21 cellular contexts compared by ENCODE assay signal in genomic region chr19:29547361-29547960, GRCh38. TPM values are rescaled to one million over a fixed set of nuclear protein-coding genes. Genes with fewer than 3 reads are reported as not detected.
DNase-seq lines count a peak whose midpoint lies in the region; FAIRE-seq and TF ChIP-seq lines count a peak whose summit lies in the region.
"Had no signal": no experiment of that assay in that cellular context is flagged by ENCODE, and none has a peak within 500 bp of the region (broad histone marks: within the 10 kb centered on the region; RNA-seq: fewer than 3 reads in every experiment).

No MANE protein-coding gene starts in this region.

- no peaks in the 10 kb centered on the region for H3K9me3 Mint-ChIP-seq in type B pancreatic cell

- DNase-seq in H7 (peak; percentile 32), Peyer's patch (peak in 2 of 3 donors; percentile 13 to 25), kidney (peak; percentile 30), type B pancreatic cell (ENCODE audit: extremely low spot score, unreplicated experiment) (peak; percentile 10), NCI-H2227 treated with DMSO at 0.1 percent for 48 hours (lab: John Stamatoyannopoulos, UW) (no peak), ureter (ENCODE audit: low spot score) (no peak), RPMI8226 (no peak)
- DNase-seq: COR-L47, DMS 273 treated with DMSO at 0.1 percent for 48 hours, DND-41, IMR-90, Karpas-422, NCI-H1417 treated with DMSO at 0.1 percent for 48 hours, NCI-H187 treated with DMSO at 0.1 percent for 48 hours, NCI-H345, NCI-H526, Right ventricle myocardium superior had no signal

- H3K27me3 ChIP-seq in H7 (ENCODE audit: control insufficient read depth, insufficient read depth, low read length) = no peaks in the 10 kb centered on the region
- no peaks in the 10 kb centered on the region for H3K27me3 ChIP-seq in Peyer's patch

- H3K4me3 ChIP-seq in H7 (ENCODE audit: insufficient read depth, low read depth, low read length) (no peak overlapping the region), Peyer's patch (no peak overlapping the region), kidney (ENCODE audit: low read length in 2 of 2) (no peak overlapping the region)
- H3K4me3 ChIP-seq: SK-N-MC had no signal

- H3K36me3 ChIP-seq in H7 (replicated peaks; ENCODE audit: control insufficient read depth, insufficient read depth, low read length) (no peaks in the 10 kb centered on the region), Peyer's patch (no peaks in the 10 kb centered on the region), kidney (ENCODE audit: control insufficient read depth in 1 of 2, insufficient read depth in 2 of 2, low read length in 2 of 2) (no peaks in the 10 kb centered on the region)

- TF ChIP-seq POLR2A in Peyer's patch (IDR thresholded peaks at IDR 0.05) = no peak

- no peak overlapping the region for H3K27ac Mint-ChIP-seq in type B pancreatic cell

- H3K36me3 Mint-ChIP-seq in type B pancreatic cell = no peaks in the 10 kb centered on the region

- H3K9me3 ChIP-seq in Peyer's patch = peaks cover 0 to 4% (median 0%) of the 10 kb centered on the region in 4 donors
- H3K9me3 ChIP-seq in kidney (ENCODE audit: control insufficient read depth in 1 of 2, low read length in 2 of 2) = no peaks in the 10 kb centered on the region

- TF ChIP-seq CTCF in Peyer's patch (IDR thresholded peaks at IDR 0.05) (no peak), kidney (IDR thresholded peaks at IDR 0.05; ENCODE audit: borderline replicate concordance, extremely low read depth, insufficient read depth) (no peak), type B pancreatic cell (conservative IDR thresholded peaks at IDR 0.05) (no peak)

- FAIRE-seq in kidney (lab: Jason Lieb, UNC) = no peak
- FAIRE-seq: HTR-8/SVneo, RCC 7860 had no signal

- intact Hi-C loops in kidney (cut with DNase I) = no loop called here

- no peaks in the 10 kb centered on the region for H3K4me1 ChIP-seq in Peyer's patch
- no peaks in the 10 kb centered on the region for H3K4me1 ChIP-seq in kidney (ENCODE audit: control insufficient read depth in 1 of 2, insufficient read depth in 1 of 2, low read depth in 1 of 2, low read length in 2 of 2)

- no peak overlapping the region for H3K9ac ChIP-seq in kidney (ENCODE audit: low read length in 2 of 2)

- peaks cover 9% of the 10 kb centered on the region for H3K27me3 Mint-ChIP-seq in type B pancreatic cell

- H3K4me3 Mint-ChIP-seq in type B pancreatic cell = no peak overlapping the region

- H3K4me1 Mint-ChIP-seq in type B pancreatic cell (ENCODE audit: unreplicated experiment) = peaks cover 4% of the 10 kb centered on the region

- H3K27ac ChIP-seq in Peyer's patch (no peak overlapping the region), kidney (ENCODE audit: low read depth in 2 of 2, low read length in 2 of 2) (no peak overlapping the region)
- H3K27ac ChIP-seq: SK-N-MC had no signal

RNA-seq across cellular contexts. Expression of gene VSTM2B, which starts 21.7 kb away (rescaled TPM):
- total RNA-seq in H7 (2014; rRNA removed; shearing (Covaris generic)) = 0.48 and 0.96 TPM in 2 replicates
- total RNA-seq in Peyer's patch (not detected), kidney (not detected), type B pancreatic cell (ENCODE audit: low replicate concordance) (0.68 TPM in 1 of 2 replicates, not detected in the other), ureter (not detected)
- not detected for polyA plus RNA-seq in kidney (ENCODE audit: insufficient read depth, low read depth, low replicate concordance)
- total RNA-seq: IMR-90, MCF 10A, Right ventricle myocardium superior had no signal
- polyA plus RNA-seq: IMR-90 had no signal

RNA-seq across cellular contexts. Expression of gene POP4, which starts 58.6 kb away (rescaled TPM):
- total RNA-seq in H7 (2014; rRNA removed; shearing (Covaris generic)) = 63.5 and 69.1 TPM in 2 replicates
- total RNA-seq in Peyer's patch (10 to 100 TPM; 43.7 to 50.9 (median 49.1) TPM), kidney (60.5 TPM), type B pancreatic cell (ENCODE audit: low replicate concordance) (48.4 and 51.3 TPM in 2 replicates), ureter (61.5 TPM)
- polyA plus RNA-seq in kidney (ENCODE audit: insufficient read depth, low read depth, low replicate concordance) = 87.9 TPM

Comparison
In these comparisons a context has a peak if more than half of its experiments do, and no peak if none do; other contexts are left out.
1. DNase-seq: peak in H7 (single experiment), Peyer's patch (2 of 3), kidney (single experiment) and type B pancreatic cell (single experiment); none in NCI-H2227 treated with DMSO at 0.1 percent for 48 hours (single experiment), ureter (single experiment) and RPMI8226 (single experiment).